ENCODE assay signal across 29 cellular contexts in the genomic region with DNA sequence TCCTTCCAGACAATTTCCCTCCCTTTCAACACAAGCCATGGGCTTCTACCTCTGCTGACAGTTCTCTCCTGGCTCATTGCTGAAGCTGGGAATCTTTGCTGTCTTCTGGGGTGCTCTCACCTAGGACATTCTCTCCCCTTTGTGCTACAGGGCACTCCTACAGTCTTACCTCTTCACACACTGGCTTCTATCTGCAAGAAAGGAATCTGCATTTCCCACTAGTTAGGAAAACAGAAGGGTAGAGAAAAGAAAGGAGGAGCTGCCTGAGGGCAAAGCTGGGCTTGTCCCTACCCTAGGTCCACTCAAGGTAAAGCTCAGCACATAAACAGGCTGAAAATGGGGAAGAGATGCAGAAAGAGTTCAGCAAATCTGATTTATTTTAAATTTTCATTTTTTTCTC. TPM values are rescaled to one million over a fixed set of nuclear protein-coding genes. Genes with fewer than 3 reads are reported as not detected.
"Had no signal": no experiment of that assay in that cellular context is flagged by ENCODE, and none has a peak within 500 bp of the region (broad histone marks: within the 10 kb centered on the region; RNA-seq: fewer than 3 reads in every experiment).

No MANE protein-coding gene starts in this region.

- H3K9me3 ChIP-seq: breast epithelium, SJCRH30, SK-N-SH had no signal

- DNase-seq: activated CD4-positive, alpha-beta T cell treated with anti-CD3 and anti-CD28 coated beads for 48 hours; activated CD4-positive, alpha-beta T cell treated with anti-CD3 and anti-CD28 coated beads, Interleukin-2, amount 50 U/mL, for 4 hours; activated CD4-positive, CD25-positive, alpha-beta regulatory T cell treated with anti-CD3 and anti-CD28 coated beads, Interleukin-2, amount 50 U/mL, for 72 hours; activated CD8-positive, alpha-beta T cell treated with anti-CD3 and anti-CD28 coated beads, Interleukin-2, amount 10 ng/mL, durations not matched to agents 7 days and 5 days; activated gamma-delta T cell; activated naive CD4-positive, alpha-beta T cell treated with anti-CD3 and anti-CD28 coated beads, Interleukin-2, amount 10 ng/mL, durations not matched to agents 7 days and 5 days; activated naive CD8-positive, alpha-beta T cell treated with anti-CD3 and anti-CD28 coated beads for 36 hours; activated T-cell treated with anti-CD3 and anti-CD28 coated beads, Interleukin-2, amount 50 U/mL, for 4 hours; caudate nucleus; KG1; NCI-H1048; NCI-H1930; NCI-H345; NCI-H510A; NCI-H526 treated with DMSO at 0.1 percent for 48 hours; NCI-H82; Right ventricle myocardium superior; SK-N-SH; T-helper 1 cell had no signal

- H3K9me3 Mint-ChIP-seq: activated naive CD4-positive, alpha-beta T cell treated with anti-CD3 and anti-CD28 coated beads, Interleukin-2, amount 10 ng/mL, durations not matched to agents 7 days and 5 days; activated naive CD8-positive, alpha-beta T cell treated with anti-CD3 and anti-CD28 coated beads for 36 hours; activated T-cell treated with anti-CD3 and anti-CD28 coated beads, Interleukin-2, amount 50 U/mL, for 4 hours; activated T-helper 17 cell treated with anti-CD3 and anti-CD28 coated beads, Interleukin-2, amount 50 U/mL, for 72 hours; IgD-negative memory B cell had no signal

- H3K4me3 ChIP-seq: breast epithelium had no signal

- H3K36me3 Mint-ChIP-seq: activated naive CD4-positive, alpha-beta T cell treated with anti-CD3 and anti-CD28 coated beads, Interleukin-2, amount 10 ng/mL, durations not matched to agents 7 days and 5 days; activated naive CD8-positive, alpha-beta T cell treated with anti-CD3 and anti-CD28 coated beads for 36 hours had no signal

- H3K27me3 ChIP-seq: breast epithelium, SJCRH30 had no signal

- H3K36me3 ChIP-seq: breast epithelium, SJCRH30 had no signal

- H3K27ac ChIP-seq: breast epithelium, RWPE1, SJCRH30 had no signal

- ATAC-seq: activated CD8-positive, alpha-beta T cell treated with anti-CD3 and anti-CD28 coated beads, Interleukin-2, amount 10 ng/mL, durations not matched to agents 7 days and 5 days; activated T-cell treated with anti-CD3 and anti-CD28 coated beads, Interleukin-2, amount 50 U/mL, for 4 hours; activated T-helper 17 cell treated with anti-CD3 and anti-CD28 coated beads, Interleukin-2, amount 50 U/mL, for 72 hours had no signal

- H3K9ac ChIP-seq: SK-N-SH had no signal

- H3K4me2 ChIP-seq: SK-N-SH had no signal

- H3K4me1 ChIP-seq: breast epithelium had no signal

- H3K27ac Mint-ChIP-seq: activated CD8-positive, alpha-beta T cell treated with anti-CD3 and anti-CD28 coated beads, Interleukin-2, amount 10 ng/mL, durations not matched to agents 7 days and 5 days; activated naive CD4-positive, alpha-beta T cell treated with anti-CD3 and anti-CD28 coated beads, Interleukin-2, amount 10 ng/mL, durations not matched to agents 7 days and 5 days; activated naive CD8-positive, alpha-beta T cell treated with anti-CD3 and anti-CD28 coated beads for 36 hours; activated T-helper 17 cell treated with anti-CD3 and anti-CD28 coated beads, Interleukin-2, amount 50 U/mL, for 72 hours had no signal

- H3K4me1 Mint-ChIP-seq: activated naive CD4-positive, alpha-beta T cell treated with anti-CD3 and anti-CD28 coated beads, Interleukin-2, amount 10 ng/mL, durations not matched to agents 7 days and 5 days; activated T-helper 17 cell treated with anti-CD3 and anti-CD28 coated beads, Interleukin-2, amount 50 U/mL, for 72 hours; IgD-negative memory B cell had no signal

- H3K4me3 Mint-ChIP-seq: activated CD8-positive, alpha-beta T cell treated with anti-CD3 and anti-CD28 coated beads, Interleukin-2, amount 10 ng/mL, durations not matched to agents 7 days and 5 days; activated naive CD4-positive, alpha-beta T cell treated with anti-CD3 and anti-CD28 coated beads, Interleukin-2, amount 10 ng/mL, durations not matched to agents 7 days and 5 days; activated naive CD8-positive, alpha-beta T cell treated with anti-CD3 and anti-CD28 coated beads for 36 hours; activated T-cell treated with anti-CD3 and anti-CD28 coated beads, Interleukin-2, amount 50 U/mL, for 4 hours; activated T-helper 17 cell treated with anti-CD3 and anti-CD28 coated beads, Interleukin-2, amount 50 U/mL, for 72 hours; IgD-negative memory B cell had no signal

RNA-seq across cellular contexts. Expression of a gene that starts 5.6 kb away (rescaled TPM):
- total RNA-seq: activated CD8-positive, alpha-beta T cell treated with anti-CD3 and anti-CD28 coated beads, Interleukin-2, amount 10 ng/mL, durations not matched to agents 7 days and 5 days; activated naive CD8-positive, alpha-beta T cell treated with anti-CD3 and anti-CD28 coated beads for 36 hours; activated T-cell treated with anti-CD3 and anti-CD28 coated beads, Interleukin-2, amount 50 U/mL, for 4 hours; activated T-helper 17 cell treated with anti-CD3 and anti-CD28 coated beads, Interleukin-2, amount 50 U/mL, for 72 hours; breast epithelium; LHCN-M2; M059J; OCI-LY7; Right ventricle myocardium superior; T-helper 2 cell treated with Interferon-gamma antibody and Interleukin-4, amounts not matched to agents 100 ng/mL and 5 ng/mL, for 36 hours had no signal
- polyA plus RNA-seq: adipose tissue, IgD-negative memory B cell, SK-N-SH had no signal

RNA-seq across cellular contexts. Expression of a gene that starts 16.4 kb away (rescaled TPM):
- polyA plus RNA-seq: IgD-negative memory B cell had no signal

RNA-seq across cellular contexts. Expression of a gene that starts 31.0 kb away (rescaled TPM):
- total RNA-seq: activated CD8-positive, alpha-beta T cell treated with anti-CD3 and anti-CD28 coated beads, Interleukin-2, amount 10 ng/mL, durations not matched to agents 7 days and 5 days; activated naive CD8-positive, alpha-beta T cell treated with anti-CD3 and anti-CD28 coated beads for 36 hours; activated T-cell treated with anti-CD3 and anti-CD28 coated beads, Interleukin-2, amount 50 U/mL, for 4 hours; activated T-helper 17 cell treated with anti-CD3 and anti-CD28 coated beads, Interleukin-2, amount 50 U/mL, for 72 hours; breast epithelium; LHCN-M2; M059J; OCI-LY7; T-helper 2 cell treated with Interferon-gamma antibody and Interleukin-4, amounts not matched to agents 100 ng/mL and 5 ng/mL, for 36 hours had no signal
- polyA plus RNA-seq: SK-N-SH had no signal
